8 cellular contexts compared by ENCODE assay signal in the genomic region with DNA sequence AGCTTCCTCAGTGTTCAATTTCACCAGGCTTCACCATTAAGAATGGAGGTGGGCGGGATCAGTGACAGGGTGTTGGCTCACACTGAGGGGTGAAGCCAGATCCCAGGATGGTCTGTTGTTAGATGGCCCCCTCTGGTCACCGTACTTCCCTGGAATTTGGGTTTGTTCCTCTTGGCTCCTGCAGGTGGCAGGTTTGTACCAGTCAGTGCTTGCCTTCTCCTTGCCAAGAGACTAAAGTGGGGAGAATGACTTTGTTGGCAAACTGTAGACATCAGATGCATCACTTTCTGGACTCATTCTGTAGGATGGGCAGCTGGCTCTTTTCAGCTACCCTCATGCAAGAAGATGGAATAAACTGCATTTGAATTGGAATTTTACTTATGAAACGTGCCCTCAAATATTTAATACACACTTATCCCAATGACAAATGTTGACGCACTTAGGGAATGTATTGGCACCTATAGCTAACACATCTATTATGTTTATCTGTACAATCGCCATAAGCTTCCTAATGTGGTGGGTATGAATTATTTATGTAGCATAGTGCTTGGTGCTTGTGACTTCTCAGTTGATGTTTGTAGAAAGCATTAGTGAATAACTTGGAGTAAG. TPM values are rescaled to one million over a fixed set of nuclear protein-coding genes. Genes with fewer than 3 reads are reported as not detected.
DNase-seq lines count a peak whose midpoint lies in the region; ATAC-seq and TF ChIP-seq lines count a peak whose summit lies in the region.

No MANE protein-coding gene starts in this region.

- TF ChIP-seq CTCF in RWPE1 (conservative IDR thresholded peaks at IDR 0.05; ENCODE audit: low read depth) (peak; percentile 80), neural crest cell (conservative IDR thresholded peaks at IDR 0.05) (peak; percentile 67)

- peaks cover 3% of the 10 kb centered on the region for H3K4me1 Mint-ChIP-seq in neural crest cell

- H3K27ac ChIP-seq in RWPE1, result no peak overlapping the region

- peak; percentile 57 for ATAC-seq in esophagus mucosa
- ATAC-seq in GM18858 (IDR thresholded peaks at IDR 0.05; ENCODE audit: unreplicated experiment), result no peak

- no peaks in the 10 kb centered on the region for H3K36me3 Mint-ChIP-seq in neural crest cell (ENCODE audit: low read depth)

- DNase-seq in DMS 273 (lab: John Stamatoyannopoulos, UW; ENCODE audit: unreplicated experiment) (peak; percentile 70), DMS 273 treated with DMSO at 0.1 percent for 48 hours (lab: John Stamatoyannopoulos, UW) (no peak), HEK293T (ENCODE audit: extremely low spot score) (peak; percentile 65), RWPE1 (ENCODE audit: low spot score) (peak; percentile 61), neural crest cell (ENCODE audit: low read depth, low spot score) (peak; percentile 34), DMS79 (lab: John Stamatoyannopoulos, UW) (no peak)

- peaks cover 2% of the 10 kb centered on the region for H3K9me3 Mint-ChIP-seq in neural crest cell

- H3K4me3 Mint-ChIP-seq in neural crest cell, result no peak overlapping the region

- CTCF ChIA-PET in HEK293T (lab: Yijun Ruan, JAX) (interaction anchor here (0.5 to 2.2 kb wide), 7 partner anchors 327 to 1117 kb away, joined by 3 to 6 read pairs (median 3); a partner anchor contains a TSS), RWPE1 (lab: Yijun Ruan, JAX) (interaction anchor here (0.6 to 1.9 kb wide), 12 partner anchors 9 to 1850 kb away, joined by 3 to 20 read pairs (median 4); a partner anchor contains a TSS)

- H3K27me3 Mint-ChIP-seq in neural crest cell (ENCODE audit: low read depth), result no peaks in the 10 kb centered on the region

- POLR2A ChIA-PET in HEK293T (lab: Yijun Ruan, JAX) (no interaction called here), RWPE1 (lab: Yijun Ruan, JAX; ENCODE audit: low non-redundant PET) (no interaction called here)

- H3K27ac Mint-ChIP-seq in neural crest cell (ENCODE audit: unreplicated experiment), result no peak overlapping the region

TF ChIP-seq in HEK293T, 16 proteins besides CTCF, POLR2A, EP300 and RAD21:
- TF ChIP-seq ELF4 (IDR thresholded peaks at IDR 0.05) (no peak), ARNT (IDR thresholded peaks at IDR 0.05) (no peak), SUZ12 (IDR thresholded peaks at IDR 0.05) (no peak)

RNA-seq across cellular contexts. Expression of a gene that starts 31.4 kb away (rescaled TPM):
- not detected for total RNA-seq in esophagus mucosa
- total RNA-seq in neural crest cell, result 0.16 TPM in 1 of 2 replicates, not detected in the other

Comparison
In these comparisons a context has a peak if more than half of its experiments do, and no peak if none do; other contexts are left out.
1. DNase-seq: peak in DMS 273 (single experiment), HEK293T (single experiment), RWPE1 (single experiment) and neural crest cell (single experiment); none in DMS 273 treated with DMSO at 0.1 percent for 48 hours (single experiment) and DMS79 (single experiment).